In the genomic region with DNA sequence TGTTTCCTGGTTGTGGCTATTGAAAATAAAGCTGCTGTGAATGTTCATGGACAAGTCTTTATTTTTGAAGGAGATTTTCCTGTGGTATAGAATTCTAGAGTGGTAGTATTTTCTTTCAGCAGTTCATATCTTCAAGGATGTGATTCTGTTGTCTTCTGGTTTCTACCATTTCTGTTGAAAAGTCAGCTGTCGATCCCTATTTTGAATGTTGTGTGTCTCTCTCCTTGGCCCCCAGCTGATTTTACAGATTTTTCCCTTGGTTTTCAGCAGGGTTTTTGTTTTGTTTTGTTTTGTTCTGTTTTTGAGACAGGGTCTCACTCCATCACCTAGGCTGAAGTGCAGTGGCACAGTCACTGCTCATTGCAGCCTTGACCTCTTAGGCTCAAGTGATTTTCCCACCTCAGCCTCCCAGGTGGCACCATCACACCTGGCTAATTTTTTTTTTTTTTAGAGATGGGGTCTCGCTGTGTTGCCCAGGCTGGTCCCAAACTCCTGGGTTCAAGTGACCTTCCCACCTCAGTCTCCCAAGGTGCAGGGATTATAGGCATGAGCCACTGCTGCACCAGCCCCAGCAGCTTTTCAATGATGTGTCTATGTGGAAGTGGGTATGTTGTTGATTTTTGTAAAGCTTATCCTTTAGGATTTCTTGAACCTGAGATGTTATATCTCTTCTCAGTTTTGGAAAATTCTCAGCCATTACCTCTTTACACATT, we compare ENCODE assay signal across 8 cellular contexts. TPM values are rescaled to one million over a fixed set of nuclear protein-coding genes. Genes with fewer than 3 reads are reported as not detected.
"Had no signal": no experiment of that assay in that cellular context is flagged by ENCODE, and none has a peak within 500 bp of the region (broad histone marks: within the 10 kb centered on the region; RNA-seq: fewer than 3 reads in every experiment).

No MANE protein-coding gene starts in this region.

- H3K27me3 Mint-ChIP-seq: IgD-negative memory B cell had no signal

- H3K4me1 ChIP-seq: HAP-1 had no signal

- H3K9ac ChIP-seq: GM23248 had no signal

- H3K9me3 Mint-ChIP-seq: HFFc6, IgD-negative memory B cell had no signal

- H3K4me1 Mint-ChIP-seq: IgD-negative memory B cell had no signal

- H3K9me3 ChIP-seq: HAP-1 had no signal

- H3K4me3 Mint-ChIP-seq: HFFc6, IgD-negative memory B cell had no signal

- DNase-seq: GM23248, GOT3, H7, HFFc6 had no signal

- H2AFZ ChIP-seq: GM23248 had no signal

- ATAC-seq: HCT116 had no signal

- H3K36me3 ChIP-seq: HAP-1 had no signal

- H3K27ac Mint-ChIP-seq: HFFc6, IgD-negative memory B cell had no signal

- H3K27ac ChIP-seq: GM23248 had no signal

- H3K4me3 ChIP-seq: GM23248, HAP-1 had no signal

- H3K36me3 Mint-ChIP-seq: IgD-negative memory B cell had no signal

- FAIRE-seq: HTR-8/SVneo had no signal

RNA-seq across cellular contexts. Expression of a gene that starts 28.1 kb away (rescaled TPM):
- polyA plus RNA-seq: IgD-negative memory B cell had no signal
